In genomic region chr1:207404849-207405525, GRCh38 we compare ENCODE assay signal across 9 cellular contexts. TPM values are rescaled to one million over a fixed set of nuclear protein-coding genes. Genes with fewer than 3 reads are reported as not detected.
DNase-seq lines count a peak whose midpoint lies in the region; ATAC-seq and TF ChIP-seq lines count a peak whose summit lies in the region.
"Had no signal": no experiment of that assay in that cellular context is flagged by ENCODE, and none has a peak within 500 bp of the region (broad histone marks: within the 10 kb centered on the region; RNA-seq: fewer than 3 reads in every experiment).

No MANE protein-coding gene starts in this region.

- no peaks in the 10 kb centered on the region for H3K9me3 ChIP-seq in WERI-Rb-1 (ENCODE audit: severe bottlenecking)
- H3K9me3 ChIP-seq: SJSA1 had no signal

- POLR2A ChIA-PET in HEK293T (lab: Yijun Ruan, JAX), result interaction anchor here (1.0 kb wide), 1 partner anchor 83 kb away, joined by 4 read pairs; the partner anchor contains the start of gene CD55

- CTCF ChIA-PET in HEK293T (lab: Yijun Ruan, JAX), result interaction anchor here (0.6 to 1.3 kb wide), 8 partner anchors 11 to 329 kb away, joined by 3 to 9 read pairs (median 4); no protein-coding TSS in a partner anchor

- H3K4me3 ChIP-seq in WERI-Rb-1 (ENCODE audit: low read depth, low read length), result no peak overlapping the region
- H3K4me3 ChIP-seq in coronary artery, result no peak overlapping the region
- H3K4me3 ChIP-seq: SJSA1 had no signal

- ATAC-seq in GM21381 (IDR thresholded peaks at IDR 0.05; ENCODE audit: unreplicated experiment), result no peak

- TF ChIP-seq CTCF in WERI-Rb-1 (IDR thresholded peaks at IDR 0.05; ENCODE audit: low read depth, low read length) (peak; percentile 87), coronary artery (IDR thresholded peaks at IDR 0.05) (no peak)

- no peaks in the 10 kb centered on the region for H3K36me3 ChIP-seq in WERI-Rb-1
- H3K36me3 ChIP-seq: SJSA1 had no signal

- H3K27ac ChIP-seq in WERI-Rb-1 (no peak overlapping the region), coronary artery (no peak overlapping the region)
- H3K27ac ChIP-seq: SJSA1 had no signal

- H3K27me3 ChIP-seq in WERI-Rb-1 (ENCODE audit: insufficient read depth, low read depth, severe bottlenecking), result peaks cover 88% of the 10 kb centered on the region

- DNase-seq in DMS153 (lab: John Stamatoyannopoulos, UW), result peak; percentile 74
- peak; percentile 65 for DNase-seq in HEK293T (ENCODE audit: extremely low spot score)
- DNase-seq in NCI-H2171 (lab: John Stamatoyannopoulos, UW), result peak; percentile 15
- no peak for DNase-seq in WERI-Rb-1
- peak; percentile 57 for DNase-seq in glomerular endothelial cell (ENCODE audit: extremely low read depth, low read depth, low spot score)
- peak; percentile 37 for DNase-seq in pulmonary artery endothelial cell (ENCODE audit: low read depth, low spot score)
- DNase-seq in coronary artery (ENCODE audit: low spot score), result no peak

TF ChIP-seq in HEK293T, 16 proteins besides CTCF, POLR2A, EP300 and RAD21:
- no peak for TF ChIP-seq NFRKB (IDR thresholded peaks at IDR 0.05)
- TF ChIP-seq ZNF384 (IDR thresholded peaks at IDR 0.05), result peak; percentile 81
- TF ChIP-seq PKNOX1 (IDR thresholded peaks at IDR 0.05), result no peak

RNA-seq across cellular contexts. Expression of gene CR2, which starts 49.1 kb away (rescaled TPM):
- not detected in 2 replicates for total RNA-seq in glomerular endothelial cell
- not detected in 2 replicates for total RNA-seq in pulmonary artery endothelial cell
- total RNA-seq: SJSA1 had no signal

Comparison
In these comparisons a context has a peak if more than half of its experiments do, and no peak if none do; other contexts are left out.
1. DNase-seq: peak in DMS153 (single experiment), HEK293T (single experiment), NCI-H2171 (single experiment), glomerular endothelial cell (single experiment) and pulmonary artery endothelial cell (single experiment); none in WERI-Rb-1 (single experiment) and coronary artery (single experiment).